ENCODE assay signal across 23 cellular contexts in genomic region chr6:5246870-5247161, GRCh38. TPM values are rescaled to one million over a fixed set of nuclear protein-coding genes. Genes with fewer than 3 reads are reported as not detected.
A peak's percentile ranks its signal among the peaks of the same experiment; 100 is the strongest.
DNase-seq lines count a peak whose midpoint lies in the region; TF ChIP-seq lines count a peak whose summit lies in the region.
"Had no signal": no experiment of that assay in that cellular context is flagged by ENCODE, and none has a peak within 500 bp of the region (broad histone marks: within the 10 kb centered on the region; RNA-seq: fewer than 3 reads in every experiment).

No MANE protein-coding gene starts in this region.

- no peaks in the 10 kb centered on the region for H3K27me3 Mint-ChIP-seq in activated CD4-positive, alpha-beta T cell treated with anti-CD3 and anti-CD28 coated beads, Interleukin-2, amount 10 ng/mL, durations not matched to agents 24 days and 14 days
- H3K27me3 Mint-ChIP-seq: CD4-positive, alpha-beta T cell had no signal

- H2AK5ac ChIP-seq in mesendoderm (ENCODE audit: low read length): no peak overlapping the region

- peaks cover 18% of the 10 kb centered on the region for H3K79me2 ChIP-seq in mesendoderm (ENCODE audit: control insufficient read depth, insufficient read depth, low read length)

- TF ChIP-seq POLR2A in uterus (IDR thresholded peaks at IDR 0.05): no peak

- H3K9me3 ChIP-seq in SJSA1 (replicated peaks) (no peaks in the 10 kb centered on the region), uterus (no peaks in the 10 kb centered on the region)
- H3K9me3 ChIP-seq: BLaER1, Peyer's patch had no signal

- no peak overlapping the region for H3K4ac ChIP-seq in mesendoderm (ENCODE audit: low read depth, low read length)

- intact Hi-C loops in uterus (cut with DNase I; ENCODE audit: low total_unique reads): no loop called here
- intact Hi-C loops in activated CD4-positive, alpha-beta T cell treated with anti-CD3 and anti-CD28 coated beads, Interleukin-2, amount 10 ng/mL, durations not matched to agents 24 days and 14 days (cut with micrococcal nuclease): no loop called here

- H3K23ac ChIP-seq in mesendoderm (ENCODE audit: low read length): no peak overlapping the region

- DNase-seq in Daoy (ENCODE audit: low read depth) (peak; percentile 40), SJSA1 (ENCODE audit: low read depth in 1 of 2, low spot score in 2 of 2) (peak; percentile 59 to 77), choroid plexus epithelial cell (ENCODE audit: low read depth) (peak; percentile 55), mesendoderm (peak; percentile 59), uterus (no peak), SHP77 (lab: John Stamatoyannopoulos, UW) (no peak)
- DNase-seq in activated CD4-positive, alpha-beta T cell treated with anti-CD3 and anti-CD28 coated beads, Interleukin-2, amount 10 ng/mL, durations not matched to agents 24 days and 14 days: no peak
- DNase-seq in NK-92 treated with Interleukin-12 subunit alpha and Interleukin-12 subunit beta, amount 100 ng/mL, for 24 hours (lab: John Stamatoyannopoulos, UW): no peak
- DNase-seq: CD4-positive, alpha-beta T cell; COR-L47; DND-41; H9; MM.1S; NCI-H1048; NCI-H1436; NCI-H1930; NCI-H510A; NCI-H748 treated with DMSO at 0.1 percent for 48 hours; Peyer's patch; SW 1271 had no signal

- H3K4me1 Mint-ChIP-seq in activated CD4-positive, alpha-beta T cell treated with anti-CD3 and anti-CD28 coated beads, Interleukin-2, amount 10 ng/mL, durations not matched to agents 24 days and 14 days: peaks cover 3% of the 10 kb centered on the region

- H3K4me2 ChIP-seq in mesendoderm (ENCODE audit: low read length): no peak overlapping the region
- H3K4me2 ChIP-seq: BLaER1 had no signal

- H2BK15ac ChIP-seq in mesendoderm (replicated peaks; ENCODE audit: low read depth): no peak overlapping the region

- H2BK5ac ChIP-seq in mesendoderm (ENCODE audit: low read length): no peak overlapping the region

- H4K8ac ChIP-seq in mesendoderm (ENCODE audit: low read depth, low read length): no peak overlapping the region

- H3K4me3 ChIP-seq in SJSA1: no peak overlapping the region
- H3K4me3 ChIP-seq in choroid plexus epithelial cell (ENCODE audit: low read depth, low read length): no peak overlapping the region
- no peak overlapping the region for H3K4me3 ChIP-seq in mesendoderm (ENCODE audit: low read length)
- no peak overlapping the region for H3K4me3 ChIP-seq in uterus
- H3K4me3 ChIP-seq: BLaER1, K562, Peyer's patch had no signal

- H3K18ac ChIP-seq in mesendoderm (ENCODE audit: low read length): no peak overlapping the region

- H2BK120ac ChIP-seq in mesendoderm (ENCODE audit: low read depth, low read length): no peak overlapping the region

- no CpG with 5 or more reads among the region's 6 CpGs for WGBS in mesendoderm (ENCODE audit: extremely low coverage, insufficient coverage, low lambda C conversion rate)

- no peaks in the 10 kb centered on the region for H3K9me3 Mint-ChIP-seq in activated CD4-positive, alpha-beta T cell treated with anti-CD3 and anti-CD28 coated beads, Interleukin-2, amount 10 ng/mL, durations not matched to agents 24 days and 14 days
- H3K9me3 Mint-ChIP-seq: CD4-positive, alpha-beta T cell had no signal

- H3K4me1 ChIP-seq in SJSA1 (replicated peaks) (peaks cover 17% of the 10 kb centered on the region), mesendoderm (ENCODE audit: control insufficient read depth, low read depth, low read length) (peaks cover 7% of the 10 kb centered on the region), uterus (no peaks in the 10 kb centered on the region)
- H3K4me1 ChIP-seq: BLaER1, Peyer's patch had no signal

- no peaks in the 10 kb centered on the region for H3K27me3 ChIP-seq in SJSA1 (replicated peaks)
- H3K27me3 ChIP-seq in mesendoderm (ENCODE audit: insufficient read depth, low read length, poor library complexity): no peaks in the 10 kb centered on the region
- no peaks in the 10 kb centered on the region for H3K27me3 ChIP-seq in uterus
- H3K27me3 ChIP-seq: BLaER1, Peyer's patch had no signal

- peaks cover 8% of the 10 kb centered on the region for H3K36me3 ChIP-seq in SJSA1
- H3K36me3 ChIP-seq in mesendoderm (ENCODE audit: control insufficient read depth, insufficient read depth, low read length): no peaks in the 10 kb centered on the region
- H3K36me3 ChIP-seq in uterus: no peaks in the 10 kb centered on the region
- H3K36me3 ChIP-seq: Peyer's patch had no signal

- H3K27ac Mint-ChIP-seq in activated CD4-positive, alpha-beta T cell treated with anti-CD3 and anti-CD28 coated beads, Interleukin-2, amount 10 ng/mL, durations not matched to agents 24 days and 14 days: no peak overlapping the region
- H3K27ac Mint-ChIP-seq: CD4-positive, alpha-beta T cell had no signal

- no peak for TF ChIP-seq CTCF in choroid plexus epithelial cell (conservative IDR thresholded peaks at IDR 0.05; ENCODE audit: low read depth, low read length)
- TF ChIP-seq CTCF in uterus (IDR thresholded peaks at IDR 0.05): no peak

- no peak overlapping the region for H3K56ac ChIP-seq in mesendoderm (ENCODE audit: low read length)

- H3K36me3 Mint-ChIP-seq in activated CD4-positive, alpha-beta T cell treated with anti-CD3 and anti-CD28 coated beads, Interleukin-2, amount 10 ng/mL, durations not matched to agents 24 days and 14 days (ENCODE audit: low read depth): peaks cover 10% of the 10 kb centered on the region

- H3K27ac ChIP-seq in SJSA1: no peak overlapping the region
- no peak overlapping the region for H3K27ac ChIP-seq in mesendoderm (ENCODE audit: low read depth, low read length)
- no peak overlapping the region for H3K27ac ChIP-seq in uterus
- H3K27ac ChIP-seq: BLaER1, HL-60, Peyer's patch had no signal

- H3K4me3 Mint-ChIP-seq in activated CD4-positive, alpha-beta T cell treated with anti-CD3 and anti-CD28 coated beads, Interleukin-2, amount 10 ng/mL, durations not matched to agents 24 days and 14 days: no peak overlapping the region
- H3K4me3 Mint-ChIP-seq: CD4-positive, alpha-beta T cell; H9 had no signal

- H3K9ac ChIP-seq in mesendoderm (ENCODE audit: low read length): no peak overlapping the region
- H3K9ac ChIP-seq: BLaER1 had no signal

- H3K79me1 ChIP-seq in mesendoderm (ENCODE audit: low read length): peaks cover 28% of the 10 kb centered on the region

- H4K5ac ChIP-seq in mesendoderm (ENCODE audit: low read length): no peak overlapping the region

RNA-seq across cellular contexts. Expression of gene LYRM4, which starts 13.9 kb away (rescaled TPM):
- 22.8 and 24.6 TPM in 2 replicates for total RNA-seq in Daoy (2014; rRNA removed; shearing (Covaris generic))
- 21.2 and 23.0 TPM in 2 replicates for total RNA-seq in SJSA1 (2014; rRNA removed; shearing (Covaris generic))
- polyA plus RNA-seq in mesendoderm (2013, experiment 1 of 2): 40.5 TPM
- polyA plus RNA-seq in mesendoderm (2013, experiment 2 of 2): 43.8 TPM
- total RNA-seq in uterus: 10 to 100 TPM in 2 of 4 donors, 1 to 10 TPM in 2; 3.1 to 33.0 (median 15.7) TPM
- 49.4 and 50.3 TPM in 2 replicates for total RNA-seq in activated CD4-positive, alpha-beta T cell treated with anti-CD3 and anti-CD28 coated beads, Interleukin-2, amount 10 ng/mL, durations not matched to agents 24 days and 14 days

RNA-seq across cellular contexts. Expression of gene FARS2, which starts 14.5 kb away (rescaled TPM):
- 24.0 and 24.7 TPM in 2 replicates for total RNA-seq in Daoy (2014; rRNA removed; shearing (Covaris generic))
- total RNA-seq in SJSA1 (2014; rRNA removed; shearing (Covaris generic)): 6.8 and 13.3 TPM in 2 replicates
- polyA plus RNA-seq in mesendoderm (2013, experiment 1 of 2): 11.7 TPM
- polyA plus RNA-seq in mesendoderm (2013, experiment 2 of 2): 11.5 TPM
- 10 to 100 TPM; 14.4 to 32.5 (median 25.6) TPM for total RNA-seq in uterus
- 21.5 and 24.7 TPM in 2 replicates for total RNA-seq in activated CD4-positive, alpha-beta T cell treated with anti-CD3 and anti-CD28 coated beads, Interleukin-2, amount 10 ng/mL, durations not matched to agents 24 days and 14 days

Comparison
In these comparisons a context has a peak if more than half of its experiments do, and no peak if none do; other contexts are left out.
1. DNase-seq: peak in Daoy (single experiment), SJSA1 (2 of 2), choroid plexus epithelial cell (single experiment) and mesendoderm (single experiment); none in uterus (0 of 2), SHP77 (0 of 2), activated CD4-positive, alpha-beta T cell treated with anti-CD3 and anti-CD28 coated beads, Interleukin-2, amount 10 ng/mL, durations not matched to agents 24 days and 14 days (single experiment) and NK-92 treated with Interleukin-12 subunit alpha and Interleukin-12 subunit beta, amount 100 ng/mL, for 24 hours (single experiment).